In genomic region chr14:104678346-104678745, GRCh38 we compare ENCODE assay signal across 8 cellular contexts. TPM values are rescaled to one million over a fixed set of nuclear protein-coding genes. Genes with fewer than 3 reads are reported as not detected.
DNase-seq lines count a peak whose midpoint lies in the region; ATAC-seq and TF ChIP-seq lines count a peak whose summit lies in the region.

No MANE protein-coding gene starts in this region.

- H3K27ac ChIP-seq in IMR-90 (ENCODE audit: insufficient read depth, low read length), result peak overlapping the region; percentile 82
- H3K27ac ChIP-seq in angular gyrus (ENCODE audit: low read depth, low read length), result peak overlapping the region; percentile 99
- peak overlapping the region; percentile 79 to 80 for H3K27ac ChIP-seq in testis

- H3K4ac ChIP-seq in IMR-90 (ENCODE audit: low read depth, low read length), result peak overlapping the region; percentile 98

- peak overlapping the region; percentile 5 for H2BK20ac ChIP-seq in IMR-90 (ENCODE audit: low read depth, low read length)

- no peaks in the 10 kb centered on the region for H3K9me3 ChIP-seq in IMR-90 (ENCODE audit: control insufficient read depth, insufficient read depth, low read length)
- no peaks in the 10 kb centered on the region for H3K9me3 ChIP-seq in testis

- peak overlapping the region; percentile 35 for H3K56ac ChIP-seq in IMR-90 (ENCODE audit: extremely low read depth, insufficient read depth, low read length)

- no peak for TF ChIP-seq RAD21 in IMR-90 (IDR thresholded peaks at IDR 0.05; ENCODE audit: low read length)

- TF ChIP-seq CTCF in GM12864 (IDR thresholded peaks at IDR 0.05; ENCODE audit: low read depth, low read length, missing control alignments), result no peak
- TF ChIP-seq CTCF in IMR-90 (conservative IDR thresholded peaks at IDR 0.05; ENCODE audit: low read depth, low read length), result no peak
- TF ChIP-seq CTCF in kidney epithelial cell (IDR thresholded peaks at IDR 0.05; ENCODE audit: insufficient read depth, low read length, poor library complexity, severe bottlenecking), result no peak
- no peak for TF ChIP-seq CTCF in testis (IDR thresholded peaks at IDR 0.05)
- TF ChIP-seq CTCF in GM10248 (IDR thresholded peaks at IDR 0.05; ENCODE audit: control extremely low read depth, extremely low read depth, low read depth, missing control alignments), result no peak

- H3K14ac ChIP-seq in IMR-90 (replicated peaks; ENCODE audit: low read depth, low read length), result peak overlapping the region; percentile 59

- peak overlapping the region; percentile 94 for H4K91ac ChIP-seq in IMR-90 (ENCODE audit: insufficient read depth, low read depth, low read length)

- H3K4me2 ChIP-seq in IMR-90 (ENCODE audit: low read depth, low read length), result peak overlapping the region; percentile 44

- H3K4me3 ChIP-seq in GM12864 (ENCODE audit: low read depth, low read length), result peak overlapping the region; percentile 59
- peak overlapping the region; percentile 39 for H3K4me3 ChIP-seq in IMR-90 (ENCODE audit: insufficient read depth, low read depth, low read length)
- H3K4me3 ChIP-seq in kidney epithelial cell (ENCODE audit: low read depth, low read length), result peak overlapping the region; percentile 35
- peak overlapping the region; percentile 25 to 56 for H3K4me3 ChIP-seq in testis

- H3K4me1 ChIP-seq in IMR-90 (ENCODE audit: control insufficient read depth, insufficient read depth, low read length), result peaks cover 43% of the 10 kb centered on the region
- H3K4me1 ChIP-seq in testis, result peaks cover 45% of the 10 kb centered on the region

- peaks cover 3 to 32% of the 10 kb centered on the region in 2 experiments; a peak in 2 of 4 replicates for H3K79me1 ChIP-seq in IMR-90 (ENCODE audit: low read depth in 1 of 2, low read length in 2 of 2)

- peak overlapping the region; percentile 92 for H2AK5ac ChIP-seq in IMR-90 (ENCODE audit: low read depth, low read length)

- no peaks in the 10 kb centered on the region for H3K36me3 ChIP-seq in IMR-90 (ENCODE audit: control insufficient read depth, insufficient read depth, low read length)
- H3K36me3 ChIP-seq in kidney epithelial cell (ENCODE audit: control insufficient read depth, insufficient read depth, low read length), result no peaks in the 10 kb centered on the region
- H3K36me3 ChIP-seq in testis (ENCODE audit: low read depth, missing control alignments), result no peaks in the 10 kb centered on the region

- peak overlapping the region; percentile 86 to 99 for H4K8ac ChIP-seq in IMR-90 (ENCODE audit: low read depth in 2 of 2, low read length in 2 of 2)

- TF ChIP-seq POLR2A in IMR-90 (IDR thresholded peaks at IDR 0.05; ENCODE audit: low read depth, low read length) (no peak), testis (IDR thresholded peaks at IDR 0.05) (no peak)

- H2AFZ ChIP-seq in IMR-90 (replicated peaks; ENCODE audit: low read length, poor library complexity), result peak overlapping the region; percentile 91

- peak overlapping the region; percentile 68 for H3K9ac ChIP-seq in IMR-90 (ENCODE audit: low read depth, low read length)

- intact Hi-C loops in IMR-90 (cut with micrococcal nuclease) (no loop called here), testis (cut with DNase I; ENCODE audit: low total_unique reads) (no loop called here)

- in situ Hi-C loops in IMR-90 (cut with MboI; ENCODE audit: low sequenced_read_pairs), result no loop called here

- dilution Hi-C loops in IMR-90 (cut with HindIII; ENCODE audit: low sequenced_read_pairs, unreplicated experiment), result no loop called here

- peak overlapping the region; percentile 95 for H4K5ac ChIP-seq in IMR-90 (ENCODE audit: low read depth, low read length)

- ATAC-seq in IMR-90 (ENCODE audit: low read depth) (peak; percentile 2; the same call in 1 of the 2 replicates), GM21737 (IDR thresholded peaks at IDR 0.05; ENCODE audit: unreplicated experiment) (no peak)

- H4K20me1 ChIP-seq in IMR-90 (ENCODE audit: insufficient read depth, low read length), result no peaks in the 10 kb centered on the region

- peak overlapping the region; percentile 89 for H2AK9ac ChIP-seq in IMR-90 (replicated peaks; ENCODE audit: low read depth, low read length, poor library complexity)

- POLR2A ChIA-PET in IMR-90 (lab: Charles Lee; ENCODE audit: unreplicated experiment) (no interaction called here), GM10248 (lab: Yijun Ruan, JAX) (no interaction called here)

- peak overlapping the region; percentile 82; the same call in 2 of the 3 replicates for H2BK15ac ChIP-seq in IMR-90 (ENCODE audit: low read depth, low read length)

- DNase-seq in GM12864 (ENCODE audit: low read depth) (no peak), IMR-90 (peak; percentile 34), kidney epithelial cell (ENCODE audit: low read depth) (no peak), testis (no peak), GM10248 (ENCODE audit: extremely low spot score) (no peak)
- DNase-seq in stimulated activated CD4-positive, alpha-beta T cell treated with anti-CD3 and anti-CD28 coated beads, Interleukin-4, amount 100 ng/mL, for 24 hours, result no peak

- peak overlapping the region; percentile 67 for H2BK5ac ChIP-seq in IMR-90 (ENCODE audit: low read depth, low read length, poor library complexity, severe bottlenecking)

- BruUV-seq in IMR-90 (replicated peaks; lab: Mats Ljungman, UMichigan), result no TSS peak

- H3K23ac ChIP-seq in IMR-90 (ENCODE audit: low read depth, low read length), result peak overlapping the region; percentile 93; the same call in 1 of the 2 replicates

- WGBS in IMR-90 (ENCODE audit: extremely low coverage in 2 of 2, insufficient read length in 1 of 2), 2 experiments, result 19% methylated on average over 7 of the region's 13 CpGs; no CpG with 5 or more reads in 1 of the 2 experiments
- 0 to 6% methylated on average over 1 to 13 of the region's 13 CpGs for WGBS in testis, 2 donors

- peaks cover 15% of the 10 kb centered on the region for H3K9me1 ChIP-seq in IMR-90 (ENCODE audit: insufficient read depth, low read length)

- CTCF ChIA-PET in IMR-90 (lab: Yijun Ruan, JAX) (interaction anchor here (0.9 kb wide), 1 partner anchor 601 kb away, joined by 3 read pairs; no protein-coding TSS in a partner anchor), GM10248 (lab: Yijun Ruan, JAX) (interaction anchor here (1.1 to 2.5 kb wide), 6 partner anchors 13 to 45 kb away, joined by 3 to 9 read pairs (median 6); no protein-coding TSS in a partner anchor)

- H3K18ac ChIP-seq in IMR-90 (ENCODE audit: low read depth, low read length), result peak overlapping the region; percentile 91

- no peaks in the 10 kb centered on the region for H3K27me3 ChIP-seq in IMR-90 (ENCODE audit: control insufficient read depth, insufficient read depth, low read length)
- H3K27me3 ChIP-seq in kidney epithelial cell (ENCODE audit: control insufficient read depth, insufficient read depth, low read length), result no peaks in the 10 kb centered on the region
- no peaks in the 10 kb centered on the region for H3K27me3 ChIP-seq in testis

- H2BK120ac ChIP-seq in IMR-90 (ENCODE audit: low read depth, low read length), result peak overlapping the region; percentile 90

TF ChIP-seq in IMR-90, 13 proteins besides CTCF, POLR2A, EP300 and RAD21:
- TF ChIP-seq MXI1 (IDR thresholded peaks at IDR 0.05; ENCODE audit: borderline replicate concordance, low read depth, low read length) (no peak), NFE2L2 (IDR thresholded peaks at IDR 0.05; ENCODE audit: low read depth, low read length) (no peak)

RNA-seq across cellular contexts. Expression of gene INF2, which starts 11.1 kb away (rescaled TPM):
- 16.8 and 20.0 TPM in 2 replicates for total RNA-seq in IMR-90 (2012; rRNA removed)
- 62.1 and 76.2 TPM in 2 replicates for polyA plus RNA-seq in IMR-90 (2012; rRNA removed)
- 39.3 and 68.1 TPM in 2 replicates for polyA plus RNA-seq in IMR-90 (2012; cell fraction: cytosol; rRNA removed)
- 179 and 366 TPM in 2 replicates for polyA plus RNA-seq in IMR-90 (2012; cell fraction: nucleus; rRNA removed; ENCODE audit: low replicate concordance)
- total RNA-seq in kidney epithelial cell, result 109 and 131 TPM in 2 replicates
- 100 to 1,000 TPM; 244 to 328 TPM for total RNA-seq in testis
- 50.5 TPM for polyA plus RNA-seq in testis (ENCODE audit: insufficient read depth, low read depth, low replicate concordance)

RNA-seq across cellular contexts. Expression of gene ADSS1, which starts 45.7 kb away (rescaled TPM):
- total RNA-seq in IMR-90 (2012; rRNA removed), result 1.8 and 2.5 TPM in 2 replicates
- 3.9 and 5.2 TPM in 2 replicates for polyA plus RNA-seq in IMR-90 (2012; rRNA removed)
- polyA plus RNA-seq in IMR-90 (2012; cell fraction: cytosol; rRNA removed), result 5.9 and 6.5 TPM in 2 replicates
- polyA plus RNA-seq in IMR-90 (2012; cell fraction: nucleus; rRNA removed; ENCODE audit: low replicate concordance), result 28.6 and 32.1 TPM in 2 replicates
- 3.4 and 10.3 TPM in 2 replicates for total RNA-seq in kidney epithelial cell
- total RNA-seq in testis, result 10 to 100 TPM; 48.7 to 79.4 TPM
- polyA plus RNA-seq in testis (ENCODE audit: insufficient read depth, low read depth, low replicate concordance), result 79.6 TPM
